Comparison of ENCODE assay signal across 11 cellular contexts in the genomic region with DNA sequence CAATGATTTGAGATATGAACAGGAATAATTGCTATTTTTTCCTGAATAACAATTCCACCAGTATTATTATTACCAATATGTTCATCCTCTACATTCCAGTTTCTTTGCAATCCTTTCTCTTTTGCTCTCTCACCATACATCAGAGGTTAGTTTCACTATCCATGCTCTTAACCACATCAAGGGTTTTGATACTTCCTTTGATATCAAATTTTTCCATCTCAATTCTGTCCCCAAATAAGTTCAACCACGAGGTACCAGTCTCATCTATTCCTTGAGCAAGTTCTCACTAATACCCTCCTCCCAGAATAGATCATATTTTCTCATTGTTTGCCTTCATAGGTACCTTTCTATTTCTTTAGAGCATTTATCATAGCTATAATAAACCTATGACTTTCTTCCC. TPM values are rescaled to one million over a fixed set of nuclear protein-coding genes. Genes with fewer than 3 reads are reported as not detected.
DNase-seq lines count a peak whose midpoint lies in the region; ATAC-seq and TF ChIP-seq lines count a peak whose summit lies in the region.
"Not testable (repeated sequence)": the region's sequence is repeated elsewhere in the genome, so short reads cannot be mapped to it uniquely, and the experiment has no call there.
"Had no signal": no experiment of that assay in that cellular context is flagged by ENCODE, and none has a peak within 500 bp of the region (broad histone marks: within the 10 kb centered on the region; RNA-seq: fewer than 3 reads in every experiment).

No MANE protein-coding gene starts in this region.

- not testable (repeated sequence) for H3K4me1 ChIP-seq in CD8-positive, alpha-beta T cell (ENCODE audit: insufficient read depth, low read length)

- not testable (repeated sequence) for H3K9me3 ChIP-seq in CD8-positive, alpha-beta T cell (ENCODE audit: low read length)

- CTCF ChIA-PET in CD8-positive, alpha-beta T cell (lab: Charles Lee); activated CD4-positive, alpha-beta T cell treated with anti-CD3 and anti-CD28 coated beads for 36 hours (lab: Charles Lee); activated naive CD4-positive, alpha-beta T cell treated with anti-CD3 and anti-CD28 coated beads, Interleukin-2, amount 10 ng/mL, durations not matched to agents 7 days and 5 days (lab: Charles Lee): not testable (repeated sequence)

- H3K9me3 Mint-ChIP-seq in CD8-positive, alpha-beta T cell; activated CD4-positive, alpha-beta T cell treated with anti-CD3 and anti-CD28 coated beads for 36 hours (ENCODE audit: low read depth); activated T-cell treated with anti-CD3 and anti-CD28 coated beads, Interleukin-2, amount 50 U/mL, for 24 hours; activated naive CD4-positive, alpha-beta T cell treated with anti-CD3 and anti-CD28 coated beads, Interleukin-2, amount 10 ng/mL, durations not matched to agents 7 days and 5 days; naive thymus-derived CD8-positive, alpha-beta T cell; stimulated activated naive CD8-positive, alpha-beta T cell treated with anti-CD3 and anti-CD28 coated beads, Interleukin-15, Interleukin-2, amounts not matched to agents 100 ng/mL and 50 ng/mL, for 24 hours: not testable (repeated sequence)

- peaks cover 28% of the 10 kb centered on the region for H3K4me1 Mint-ChIP-seq in CD8-positive, alpha-beta T cell (ENCODE audit: low read depth)
- H3K4me1 Mint-ChIP-seq in activated CD4-positive, alpha-beta T cell treated with anti-CD3 and anti-CD28 coated beads for 36 hours = peaks cover 29% of the 10 kb centered on the region
- H3K4me1 Mint-ChIP-seq in activated T-cell treated with anti-CD3 and anti-CD28 coated beads, Interleukin-2, amount 50 U/mL, for 24 hours (ENCODE audit: low read depth) = peaks cover 66% of the 10 kb centered on the region
- H3K4me1 Mint-ChIP-seq in activated naive CD4-positive, alpha-beta T cell treated with anti-CD3 and anti-CD28 coated beads, Interleukin-2, amount 10 ng/mL, durations not matched to agents 7 days and 5 days = peaks cover 31% of the 10 kb centered on the region
- peaks cover 10 to 39% (median 33%) of the 10 kb centered on the region in 4 donors for H3K4me1 Mint-ChIP-seq in naive thymus-derived CD8-positive, alpha-beta T cell
- peaks cover 55% of the 10 kb centered on the region for H3K4me1 Mint-ChIP-seq in stimulated activated naive CD8-positive, alpha-beta T cell treated with anti-CD3 and anti-CD28 coated beads, Interleukin-15, Interleukin-2, amounts not matched to agents 100 ng/mL and 50 ng/mL, for 24 hours (ENCODE audit: low read depth)

- H3K4me3 Mint-ChIP-seq in CD8-positive, alpha-beta T cell; activated T-cell treated with anti-CD3 and anti-CD28 coated beads, Interleukin-2, amount 50 U/mL, for 24 hours; activated naive CD4-positive, alpha-beta T cell treated with anti-CD3 and anti-CD28 coated beads, Interleukin-2, amount 10 ng/mL, durations not matched to agents 7 days and 5 days: not testable (repeated sequence)
- H3K4me3 Mint-ChIP-seq in activated CD4-positive, alpha-beta T cell treated with anti-CD3 and anti-CD28 coated beads for 36 hours = peak overlapping the region; percentile 3
- H3K4me3 Mint-ChIP-seq in naive thymus-derived CD8-positive, alpha-beta T cell = peak overlapping the region in 6 of 10 donors; percentile 1 to 55 (median 22)
- H3K4me3 Mint-ChIP-seq in stimulated activated naive CD8-positive, alpha-beta T cell treated with anti-CD3 and anti-CD28 coated beads, Interleukin-15, Interleukin-2, amounts not matched to agents 100 ng/mL and 50 ng/mL, for 24 hours = peak overlapping the region; percentile 73

- TF ChIP-seq CTCF in CD8-positive, alpha-beta T cell (IDR thresholded peaks at IDR 0.05) = not testable (repeated sequence)

- not testable (repeated sequence) for DNase-seq in CD8-positive, alpha-beta T cell; activated CD4-positive, alpha-beta T cell treated with anti-CD3 and anti-CD28 coated beads for 36 hours; activated T-cell treated with anti-CD3 and anti-CD28 coated beads, Interleukin-2, amount 50 U/mL, for 24 hours; activated naive CD4-positive, alpha-beta T cell treated with anti-CD3 and anti-CD28 coated beads, Interleukin-2, amount 10 ng/mL, durations not matched to agents 7 days and 5 days
- DNase-seq in OCI-M1 (lab: John Stamatoyannopoulos, UW) = peak; percentile 6
- peak; percentile 46 for DNase-seq in central memory CD4-positive, alpha-beta T cell
- DNase-seq in naive thymus-derived CD8-positive, alpha-beta T cell = peak in 3 of 10 donors; percentile 9 to 19 (median 13)

- H3K27ac ChIP-seq in CD8-positive, alpha-beta T cell (ENCODE audit: low read depth, low read length) = not testable (repeated sequence)

- not testable (repeated sequence) for H3K4me3 ChIP-seq in CD8-positive, alpha-beta T cell (ENCODE audit: low read depth, low read length)

- H3K27me3 ChIP-seq in CD8-positive, alpha-beta T cell (ENCODE audit: insufficient read depth, low read length) = not testable (repeated sequence)

- POLR2A ChIA-PET in CD8-positive, alpha-beta T cell (lab: Charles Lee); activated CD4-positive, alpha-beta T cell treated with anti-CD3 and anti-CD28 coated beads for 36 hours (lab: Charles Lee); naive thymus-derived CD8-positive, alpha-beta T cell (lab: Charles Lee): not testable (repeated sequence)

- not testable (repeated sequence) for H3K27me3 Mint-ChIP-seq in CD8-positive, alpha-beta T cell (ENCODE audit: low read depth); activated CD4-positive, alpha-beta T cell treated with anti-CD3 and anti-CD28 coated beads for 36 hours; activated T-cell treated with anti-CD3 and anti-CD28 coated beads, Interleukin-2, amount 50 U/mL, for 24 hours; activated naive CD4-positive, alpha-beta T cell treated with anti-CD3 and anti-CD28 coated beads, Interleukin-2, amount 10 ng/mL, durations not matched to agents 7 days and 5 days; naive thymus-derived CD8-positive, alpha-beta T cell; stimulated activated naive CD8-positive, alpha-beta T cell treated with anti-CD3 and anti-CD28 coated beads, Interleukin-15, Interleukin-2, amounts not matched to agents 100 ng/mL and 50 ng/mL, for 24 hours

- peaks cover 77% of the 10 kb centered on the region for H3K36me3 Mint-ChIP-seq in CD8-positive, alpha-beta T cell
- peaks cover 67% of the 10 kb centered on the region for H3K36me3 Mint-ChIP-seq in activated CD4-positive, alpha-beta T cell treated with anti-CD3 and anti-CD28 coated beads for 36 hours (ENCODE audit: low read depth)
- H3K36me3 Mint-ChIP-seq in activated T-cell treated with anti-CD3 and anti-CD28 coated beads, Interleukin-2, amount 50 U/mL, for 24 hours (ENCODE audit: low read depth) = peaks cover 94% of the 10 kb centered on the region
- peaks cover 70% of the 10 kb centered on the region for H3K36me3 Mint-ChIP-seq in activated naive CD4-positive, alpha-beta T cell treated with anti-CD3 and anti-CD28 coated beads, Interleukin-2, amount 10 ng/mL, durations not matched to agents 7 days and 5 days
- H3K36me3 Mint-ChIP-seq in naive thymus-derived CD8-positive, alpha-beta T cell = peaks cover 10 to 88% (median 20%) of the 10 kb centered on the region in 3 donors
- peaks cover 86% of the 10 kb centered on the region for H3K36me3 Mint-ChIP-seq in stimulated activated naive CD8-positive, alpha-beta T cell treated with anti-CD3 and anti-CD28 coated beads, Interleukin-15, Interleukin-2, amounts not matched to agents 100 ng/mL and 50 ng/mL, for 24 hours (ENCODE audit: low read depth)

- intact Hi-C loops in CD8-positive, alpha-beta T cell (cut with DNase I, micrococcal nuclease); activated CD4-positive, alpha-beta T cell treated with anti-CD3 and anti-CD28 coated beads for 36 hours (cut with DNase I, micrococcal nuclease): not testable (repeated sequence)

- ATAC-seq in CD8-positive, alpha-beta T cell = peak; percentile 48
- peak; percentile 31 for ATAC-seq in activated CD4-positive, alpha-beta T cell treated with anti-CD3 and anti-CD28 coated beads for 36 hours
- ATAC-seq in naive thymus-derived CD8-positive, alpha-beta T cell = peak in 1 of 2 donors; percentile 37

- peak overlapping the region; percentile 67 for H3K27ac Mint-ChIP-seq in CD8-positive, alpha-beta T cell
- peak overlapping the region; percentile 83 for H3K27ac Mint-ChIP-seq in activated CD4-positive, alpha-beta T cell treated with anti-CD3 and anti-CD28 coated beads for 36 hours
- H3K27ac Mint-ChIP-seq in activated T-cell treated with anti-CD3 and anti-CD28 coated beads, Interleukin-2, amount 50 U/mL, for 24 hours = peak overlapping the region; percentile 84
- H3K27ac Mint-ChIP-seq in activated naive CD4-positive, alpha-beta T cell treated with anti-CD3 and anti-CD28 coated beads, Interleukin-2, amount 10 ng/mL, durations not matched to agents 7 days and 5 days = peak overlapping the region; percentile 20
- peak overlapping the region; percentile 1 to 83 (median 61) for H3K27ac Mint-ChIP-seq in naive thymus-derived CD8-positive, alpha-beta T cell
- H3K27ac Mint-ChIP-seq in stimulated activated naive CD8-positive, alpha-beta T cell treated with anti-CD3 and anti-CD28 coated beads, Interleukin-15, Interleukin-2, amounts not matched to agents 100 ng/mL and 50 ng/mL, for 24 hours = peak overlapping the region; percentile 94

- peaks cover 21% of the 10 kb centered on the region for H3K36me3 ChIP-seq in CD8-positive, alpha-beta T cell (ENCODE audit: insufficient read depth, low read length)

RNA-seq across cellular contexts. Expression of a gene that starts 30.1 kb away (rescaled TPM):
- total RNA-seq in CD8-positive, alpha-beta T cell = under 1 TPM; 0.22 to 0.43 TPM
- total RNA-seq in activated CD4-positive, alpha-beta T cell treated with anti-CD3 and anti-CD28 coated beads for 36 hours = 10 to 100 TPM; 65.6 to 67.6 TPM
- total RNA-seq in naive thymus-derived CD8-positive, alpha-beta T cell = under 1 TPM; 0.86 to 0.93 TPM
- under 1 TPM in 1 of 3 donors, not detected in 2; 0.60 TPM for polyA plus RNA-seq in naive thymus-derived CD8-positive, alpha-beta T cell
- total RNA-seq: Calu3, LHCN-M2 had no signal
- polyA plus RNA-seq: A549 had no signal

RNA-seq across cellular contexts. Expression of a gene that starts 36.8 kb away (rescaled TPM):
- total RNA-seq in CD8-positive, alpha-beta T cell = 10 to 100 TPM; 26.1 to 32.1 TPM
- total RNA-seq in activated CD4-positive, alpha-beta T cell treated with anti-CD3 and anti-CD28 coated beads for 36 hours = 100 to 1,000 TPM; 263 to 308 TPM
- 10 to 100 TPM; 83.4 to 89.8 TPM for total RNA-seq in naive thymus-derived CD8-positive, alpha-beta T cell
- 10 to 100 TPM; 49.2 to 55.2 (median 53.5) TPM for polyA plus RNA-seq in naive thymus-derived CD8-positive, alpha-beta T cell

Comparison
In these comparisons a context has a peak if more than half of its experiments do, and no peak if none do; other contexts are left out.
1. H3K27ac Mint-ChIP-seq: peak in every context shown above with its lines; median percentile 94 in stimulated activated naive CD8-positive, alpha-beta T cell treated with anti-CD3 and anti-CD28 coated beads, Interleukin-15, Interleukin-2, amounts not matched to agents 100 ng/mL and 50 ng/mL, for 24 hours; 84 in activated T-cell treated with anti-CD3 and anti-CD28 coated beads, Interleukin-2, amount 50 U/mL, for 24 hours; 83 in activated CD4-positive, alpha-beta T cell treated with anti-CD3 and anti-CD28 coated beads for 36 hours; 67 in CD8-positive, alpha-beta T cell; 61 in naive thymus-derived CD8-positive, alpha-beta T cell; 20 in activated naive CD4-positive, alpha-beta T cell treated with anti-CD3 and anti-CD28 coated beads, Interleukin-2, amount 10 ng/mL, durations not matched to agents 7 days and 5 days.
2. RNA of a gene that starts 30.1 kb away (total RNA-seq): 65.6 to 67.6 TPM in activated CD4-positive, alpha-beta T cell treated with anti-CD3 and anti-CD28 coated beads for 36 hours; 0.86 to 0.93 TPM in naive thymus-derived CD8-positive, alpha-beta T cell and 0.22 to 0.43 TPM in CD8-positive, alpha-beta T cell; every median in the first group is over 10 times any median in the second.